In genomic region chr19:11131471-11131870, GRCh38 we compare ENCODE assay signal across 10 cellular contexts. TPM values are rescaled to one million over a fixed set of nuclear protein-coding genes. Genes with fewer than 3 reads are reported as not detected.
DNase-seq lines count a peak whose midpoint lies in the region; ATAC-seq and TF ChIP-seq lines count a peak whose summit lies in the region.
"Had no signal": no experiment of that assay in that cellular context is flagged by ENCODE, and none has a peak within 500 bp of the region (broad histone marks: within the 10 kb centered on the region; RNA-seq: fewer than 3 reads in every experiment).

No MANE protein-coding gene starts in this region.

- no peak for TF ChIP-seq POLR2A in gastroesophageal sphincter (IDR thresholded peaks at IDR 0.05)
- TF ChIP-seq POLR2A in sigmoid colon (IDR thresholded peaks at IDR 0.05), result no peak

- DNase-seq in AG04450 (ENCODE audit: low read depth, low spot score) (no peak), sigmoid colon (no peak), T1000 (lab: John Stamatoyannopoulos, UW) (no peak), GDM1 (lab: John Stamatoyannopoulos, UW) (no peak)
- DNase-seq in stimulated activated naive CD4-positive, alpha-beta T cell (lab: John Stamatoyannopoulos, UW), result no peak

- ATAC-seq in gastroesophageal sphincter (no peak), GM19035 (IDR thresholded peaks at IDR 0.05; ENCODE audit: unreplicated experiment) (no peak)

- H3K27me3 ChIP-seq in AG04450 (ENCODE audit: control insufficient read depth, insufficient read depth, low read length) (no peaks in the 10 kb centered on the region), gastroesophageal sphincter (no peaks in the 10 kb centered on the region), sigmoid colon (no peaks in the 10 kb centered on the region)
- H3K27me3 ChIP-seq: Peyer's patch had no signal

- 20 to 56% methylated on average over 1 to 3 of the region's 7 CpGs for WGBS in gastroesophageal sphincter (ENCODE audit: low coverage in 1 of 2), 2 donors
- WGBS in sigmoid colon, 2 donors, result 82 to 83% methylated on average over 7 of the region's 7 CpGs

- peaks cover 0 to 23% (median 2%) of the 10 kb centered on the region in 3 donors for H3K4me1 ChIP-seq in gastroesophageal sphincter
- H3K4me1 ChIP-seq in sigmoid colon, result peaks cover 0 to 16% (median 8%) of the 10 kb centered on the region in 4 donors

- POLR2A ChIA-PET in AG04450 (lab: Yijun Ruan, JAX), result no interaction called here

- CTCF ChIA-PET in AG04450 (lab: Charles Lee), result interaction anchor here (0.6 kb wide), 1 partner anchor 95 kb away, joined by 4 read pairs; no protein-coding TSS in a partner anchor

- H3K36me3 ChIP-seq in gastroesophageal sphincter, result peaks cover 0 to 53% of the 10 kb centered on the region in 2 donors
- H3K36me3 ChIP-seq in sigmoid colon, result peaks cover 9 to 59% (median 23%) of the 10 kb centered on the region in 4 donors

- H3K27ac ChIP-seq in AG04450 (ENCODE audit: low read depth, low read length) (peak overlapping the region; percentile 39), VCaP (peak overlapping the region; percentile 37; the same call in 1 of the 2 replicates), gastroesophageal sphincter (peak overlapping the region; percentile 5 to 79 (median 74)), sigmoid colon (peak overlapping the region; percentile 68 to 78 (median 74))
- H3K27ac ChIP-seq: KMS-11 had no signal

- H3K9me3 ChIP-seq in AG04450 (ENCODE audit: control insufficient read depth, insufficient read depth, low read length) (no peaks in the 10 kb centered on the region), gastroesophageal sphincter (no peaks in the 10 kb centered on the region), sigmoid colon (no peaks in the 10 kb centered on the region)
- H3K9me3 ChIP-seq: Peyer's patch had no signal

- H3K4me3 ChIP-seq in AG04450 (ENCODE audit: low read depth, low read length) (no peak overlapping the region), gastroesophageal sphincter (no peak overlapping the region), sigmoid colon (no peak overlapping the region)
- H3K4me3 ChIP-seq: Peyer's patch had no signal

- intact Hi-C loops in sigmoid colon (cut with DNase I), result loop anchor here (5.0 to 10.0 kb wide), 2 partner anchors 194 to 243 kb away; partner anchors contain the start of gene SWSAP1

- TF ChIP-seq CTCF in AG04450 (IDR thresholded peaks at IDR 0.05; ENCODE audit: low read depth, low read length) (no peak), VCaP (conservative IDR thresholded peaks at IDR 0.05) (no peak), gastroesophageal sphincter (IDR thresholded peaks at IDR 0.05) (no peak), sigmoid colon (IDR thresholded peaks at IDR 0.05) (no peak)

- TF ChIP-seq EP300 in gastroesophageal sphincter (IDR thresholded peaks at IDR 0.05) (no peak), sigmoid colon (IDR thresholded peaks at IDR 0.05) (no peak)

RNA-seq across cellular contexts. Expression of gene SPC24, which starts 24.1 kb away (rescaled TPM):
- polyA plus RNA-seq in AG04450 (2011; rRNA removed) (6.0 and 7.4 TPM in 2 replicates), sigmoid colon (10 to 100 TPM in 1 of 3 donors, 1 to 10 TPM in 2; 1.2 to 13.0 (median 2.1) TPM)
- polyA minus RNA-seq in AG04450 (2011; rRNA and poly(A)+ RNA removed), result 20.1 and 28.1 TPM in 2 replicates
- total RNA-seq in gastroesophageal sphincter (1 to 10 TPM; 4.2 to 6.8 (median 5.7) TPM), sigmoid colon (1 to 10 TPM in 3 of 4 donors, under 1 TPM in 1; 0.99 to 6.0 (median 2.8) TPM)

RNA-seq across cellular contexts. Expression of gene LDLR, which starts 42.2 kb away (rescaled TPM):
- 49.6 and 59.7 TPM in 2 replicates for polyA plus RNA-seq in AG04450 (2011; rRNA removed)
- polyA minus RNA-seq in AG04450 (2011; rRNA and poly(A)+ RNA removed), result 56.5 and 80.4 TPM in 2 replicates
- total RNA-seq in gastroesophageal sphincter, result 10 to 100 TPM; 14.9 to 68.1 (median 32.6) TPM
- 100 to 1,000 TPM in 1 of 4 donors, 10 to 100 TPM in 1, 1 to 10 TPM in 2; 7.1 to 139 (median 15.0) TPM for total RNA-seq in sigmoid colon
- polyA plus RNA-seq in sigmoid colon, result 10 to 100 TPM; 20.4 to 76.0 (median 20.6) TPM
